Comparison of ENCODE assay signal across 9 cellular contexts in genomic region chr20:6265204-6265904, GRCh38.
DNase-seq lines count a peak whose midpoint lies in the region; ATAC-seq and TF ChIP-seq lines count a peak whose summit lies in the region.
"Had no signal": no experiment of that assay in that cellular context is flagged by ENCODE, and none has a peak within 500 bp of the region (broad histone marks: within the 10 kb centered on the region; RNA-seq: fewer than 3 reads in every experiment).

No MANE protein-coding gene starts in this region.

- H3K36me3 ChIP-seq in effector memory CD4-positive, alpha-beta T cell (ENCODE audit: control insufficient read depth, insufficient read depth, low read length): no peaks in the 10 kb centered on the region

- no peaks in the 10 kb centered on the region for H3K4me1 Mint-ChIP-seq in effector memory CD8-positive, alpha-beta T cell (ENCODE audit: low read depth in 2 of 2)

- peaks cover 0 to 4% of the 10 kb centered on the region in 2 donors for H3K9me3 Mint-ChIP-seq in effector memory CD8-positive, alpha-beta T cell
- H3K9me3 Mint-ChIP-seq: T-helper 1 cell treated with Interleukin-12 subunit alpha and Interleukin-12 subunit beta and Interleukin-4 antibody, amounts not matched to agents 30 μg/mL and 1 μg/mL, for 36 hours had no signal

- H3K27me3 ChIP-seq in effector memory CD4-positive, alpha-beta T cell (replicated peaks; ENCODE audit: control insufficient read depth, insufficient read depth, low read length, poor library complexity, severe bottlenecking): no peaks in the 10 kb centered on the region

- peak; percentile 70 for ATAC-seq in left lobe of liver
- ATAC-seq in effector memory CD8-positive, alpha-beta T cell (replicated peaks): no peak
- no peak for ATAC-seq in GM21360 (IDR thresholded peaks at IDR 0.05; ENCODE audit: unreplicated experiment)

- H3K4me3 ChIP-seq in astrocyte of the cerebellum (ENCODE audit: low read depth, low read length): no peak overlapping the region
- no peak overlapping the region for H3K4me3 ChIP-seq in effector memory CD4-positive, alpha-beta T cell (ENCODE audit: insufficient read depth, low read depth, low read length, poor library complexity, severe bottlenecking)

- H3K4me1 ChIP-seq in effector memory CD4-positive, alpha-beta T cell (ENCODE audit: control insufficient read depth, insufficient read depth, low read length, poor library complexity, severe bottlenecking): no peaks in the 10 kb centered on the region

- no peak overlapping the region for H3K4me3 Mint-ChIP-seq in effector memory CD8-positive, alpha-beta T cell
- H3K4me3 Mint-ChIP-seq: T-helper 1 cell treated with Interleukin-12 subunit alpha and Interleukin-12 subunit beta and Interleukin-4 antibody, amounts not matched to agents 30 μg/mL and 1 μg/mL, for 36 hours had no signal

- no peak overlapping the region for H3K27ac Mint-ChIP-seq in effector memory CD8-positive, alpha-beta T cell
- H3K27ac Mint-ChIP-seq: T-helper 1 cell treated with Interleukin-12 subunit alpha and Interleukin-12 subunit beta and Interleukin-4 antibody, amounts not matched to agents 30 μg/mL and 1 μg/mL, for 36 hours had no signal

- H3K9me3 ChIP-seq in effector memory CD4-positive, alpha-beta T cell (ENCODE audit: control insufficient read depth, low read length): no peaks in the 10 kb centered on the region

- CTCF ChIA-PET in GM10248 (lab: Yijun Ruan, JAX): interaction anchor here (1.7 to 1.9 kb wide), 2 partner anchors 14 to 1020 kb away, joined by 7 to 15 read pairs; no protein-coding TSS in a partner anchor

- peak; percentile 19 for DNase-seq in GM10248 (ENCODE audit: extremely low spot score)
- DNase-seq in NCI-H2029 treated with DMSO at 0.1 percent for 48 hours (lab: John Stamatoyannopoulos, UW): peak; percentile 38
- peak; percentile 89 for DNase-seq in astrocyte of the cerebellum (ENCODE audit: low read depth)
- DNase-seq in left lobe of liver (ENCODE audit: low spot score): no peak
- DNase-seq in effector memory CD8-positive, alpha-beta T cell: no peak
- DNase-seq in effector memory CD4-positive, alpha-beta T cell: no peak
- DNase-seq in occipital lobe (lab: John Stamatoyannopoulos, UW): no peak

- no peak overlapping the region for H3K27ac ChIP-seq in effector memory CD4-positive, alpha-beta T cell (ENCODE audit: insufficient read depth, low read length, poor library complexity, severe bottlenecking)

- POLR2A ChIA-PET in GM10248 (lab: Yijun Ruan, JAX): no interaction called here

- TF ChIP-seq CTCF in GM10248 (IDR thresholded peaks at IDR 0.05; ENCODE audit: control extremely low read depth, extremely low read depth, low read depth, missing control alignments): peak; percentile 27
- peak; percentile 56 for TF ChIP-seq CTCF in astrocyte of the cerebellum (IDR thresholded peaks at IDR 0.05; ENCODE audit: low read depth, low read length, missing control alignments)

- no peaks in the 10 kb centered on the region for H3K27me3 Mint-ChIP-seq in effector memory CD8-positive, alpha-beta T cell

- in situ Hi-C loops in astrocyte of the cerebellum (cut with HindIII; ENCODE audit: low sequenced_read_pairs): loop anchor here (5.0 kb wide), 2 partner anchors 72 to 512 kb away; no protein-coding TSS in a partner anchor

- no peaks in the 10 kb centered on the region for H3K36me3 Mint-ChIP-seq in effector memory CD8-positive, alpha-beta T cell (ENCODE audit: insufficient read depth)

Comparison
In these comparisons a context has a peak if more than half of its experiments do, and no peak if none do; other contexts are left out.
1. DNase-seq: peak in GM10248 (single experiment), NCI-H2029 treated with DMSO at 0.1 percent for 48 hours (single experiment) and astrocyte of the cerebellum (single experiment); none in left lobe of liver (single experiment), effector memory CD8-positive, alpha-beta T cell (0 of 3), effector memory CD4-positive, alpha-beta T cell (0 of 3) and occipital lobe (single experiment).